In the genomic region with DNA sequence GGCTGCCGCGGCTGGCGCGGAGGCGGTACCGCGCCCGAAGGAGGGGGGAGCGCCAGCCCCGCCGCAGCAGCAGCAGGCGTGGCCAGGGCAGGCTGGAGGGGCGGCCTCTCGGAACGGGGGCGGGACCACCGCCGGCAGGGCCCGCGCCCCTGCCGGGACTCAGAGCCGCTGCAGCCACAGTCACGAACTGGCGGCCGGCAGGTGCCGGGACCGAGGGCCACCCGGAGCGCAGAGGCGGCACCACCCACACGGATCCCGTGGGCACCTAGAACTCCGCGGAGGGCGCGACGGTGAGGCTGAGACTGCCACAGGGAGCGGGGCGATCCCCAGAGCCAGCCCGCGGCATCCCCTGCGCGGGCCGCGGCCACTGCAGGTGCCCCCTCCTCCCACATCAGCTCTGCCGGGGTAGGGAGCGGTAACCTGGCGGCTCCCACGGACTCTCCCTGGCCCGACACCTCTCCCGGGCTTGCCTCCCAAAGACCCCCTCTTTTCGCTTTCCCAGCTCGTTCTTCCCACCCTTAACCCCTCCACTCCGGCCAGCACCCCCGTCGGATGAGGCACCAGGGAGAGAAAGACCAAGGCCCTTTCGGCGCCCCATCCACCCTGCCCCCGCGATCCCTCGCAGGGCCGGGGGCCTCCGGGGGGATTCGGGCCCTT, we compare ENCODE assay signal across 8 cellular contexts. TPM values are rescaled to one million over a fixed set of nuclear protein-coding genes. Genes with fewer than 3 reads are reported as not detected.
A peak's percentile ranks its signal among the peaks of the same experiment; 100 is the strongest.
DNase-seq lines count a peak whose midpoint lies in the region; ATAC-seq lines count a peak whose summit lies in the region.

A gene (plus strand): TSS at position 162 of the 657 bp plus-strand sequence. CDS start 944 bp downstream, outside the sequence.

- no peaks in the 10 kb centered on the region for H3K9me3 Mint-ChIP-seq in stimulated activated effector memory CD8-positive, alpha-beta T cell treated with anti-CD3 and anti-CD28 coated beads, Interleukin-12 subunit alpha, Interleukin-12 subunit beta, amount 100 ng/mL, for 72 hours

- peaks cover 15% of the 10 kb centered on the region for H3K4me1 Mint-ChIP-seq in stimulated activated effector memory CD8-positive, alpha-beta T cell treated with anti-CD3 and anti-CD28 coated beads, Interleukin-12 subunit alpha, Interleukin-12 subunit beta, amount 100 ng/mL, for 72 hours

- no peaks in the 10 kb centered on the region for H3K36me3 ChIP-seq in ACC112 (ENCODE audit: insufficient read depth, low read length)

- H3K27me3 ChIP-seq in ACC112 (ENCODE audit: insufficient read depth, low read length): peaks cover 61% of the 10 kb centered on the region

- peak within 1 kb of the TSS; percentile 58 for H2AFZ ChIP-seq in ACC112 (ENCODE audit: low read length, unreplicated experiment)

- H3K4me3 Mint-ChIP-seq in stimulated activated effector memory CD8-positive, alpha-beta T cell treated with anti-CD3 and anti-CD28 coated beads, Interleukin-12 subunit alpha, Interleukin-12 subunit beta, amount 100 ng/mL, for 72 hours: peak within 1 kb of the TSS; percentile 75

- peak; percentile 86 for ATAC-seq in GM18868 (IDR thresholded peaks at IDR 0.05; ENCODE audit: unreplicated experiment)
- ATAC-seq in HG03280 (IDR thresholded peaks at IDR 0.05; ENCODE audit: unreplicated experiment): peak; percentile 77
- peak; percentile 92 for ATAC-seq in stimulated activated effector memory CD8-positive, alpha-beta T cell treated with anti-CD3 and anti-CD28 coated beads, Interleukin-12 subunit alpha, Interleukin-12 subunit beta, amount 100 ng/mL, for 72 hours

- no peaks in the 10 kb centered on the region for H3K36me3 Mint-ChIP-seq in stimulated activated effector memory CD8-positive, alpha-beta T cell treated with anti-CD3 and anti-CD28 coated beads, Interleukin-12 subunit alpha, Interleukin-12 subunit beta, amount 100 ng/mL, for 72 hours

- H3K27ac Mint-ChIP-seq in stimulated activated effector memory CD8-positive, alpha-beta T cell treated with anti-CD3 and anti-CD28 coated beads, Interleukin-12 subunit alpha, Interleukin-12 subunit beta, amount 100 ng/mL, for 72 hours: no peak within 1 kb of the TSS

- DNase-seq in NCI-H748 treated with DMSO at 0.1 percent for 48 hours (lab: John Stamatoyannopoulos, UW) (peak; percentile 30), epidermal melanocyte (ENCODE audit: insufficient read length, low spot score) (peak; percentile 93), myocyte (ENCODE audit: low read depth) (peak; percentile 59)
- DNase-seq in activated CD8-positive, alpha-beta memory T cell treated with anti-CD3 and anti-CD28 coated beads, Interleukin-2, amount 50 U/mL, for 24 hours (ENCODE audit: extremely low read depth): peak; percentile 14
- DNase-seq in stimulated activated effector memory CD8-positive, alpha-beta T cell treated with anti-CD3 and anti-CD28 coated beads, Interleukin-12 subunit alpha, Interleukin-12 subunit beta, amount 100 ng/mL, for 72 hours (ENCODE audit: low spot score in 2 of 2): peak; percentile 51 to 80

- H3K4me3 ChIP-seq in ACC112 (ENCODE audit: low read depth, low read length): peak within 1 kb of the TSS; percentile 66

- no peaks in the 10 kb centered on the region for H3K79me2 ChIP-seq in ACC112 (ENCODE audit: control insufficient read depth, insufficient read depth, low read length, unreplicated experiment)

- H3K27ac ChIP-seq in ACC112 (ENCODE audit: low read depth, low read length): no peak within 1 kb of the TSS

- H3K4me1 ChIP-seq in ACC112 (ENCODE audit: control insufficient read depth, insufficient read depth, low read length, unreplicated experiment): peaks cover 10% of the 10 kb centered on the region

RNA-seq across cellular contexts. Expression of the gene that starts here (rescaled TPM):
- not detected in 2 replicates for total RNA-seq in myocyte
- polyA plus RNA-seq in myocyte (2012): 0.35 TPM

Comparison
In these comparisons a context has a peak if more than half of its experiments do, and no peak if none do; other contexts are left out.
1. Peak in DNase-seq in myocyte; RNA of the gene not detected or under 1 TPM.
2. DNase-seq: peak in every context shown above with its lines; median percentile 93 in epidermal melanocyte; 66 in stimulated activated effector memory CD8-positive, alpha-beta T cell treated with anti-CD3 and anti-CD28 coated beads, Interleukin-12 subunit alpha, Interleukin-12 subunit beta, amount 100 ng/mL, for 72 hours; 59 in myocyte; 30 in NCI-H748 treated with DMSO at 0.1 percent for 48 hours; 14 in activated CD8-positive, alpha-beta memory T cell treated with anti-CD3 and anti-CD28 coated beads, Interleukin-2, amount 50 U/mL, for 24 hours.